ENCODE assay signal across 8 cellular contexts in genomic region chr22:36237462-36238347, GRCh38. TPM values are rescaled to one million over a fixed set of nuclear protein-coding genes. Genes with fewer than 3 reads are reported as not detected.
DNase-seq lines count a peak whose midpoint lies in the region; ATAC-seq and TF ChIP-seq lines count a peak whose summit lies in the region.

No MANE protein-coding gene starts in this region.

- TF ChIP-seq CTCF in foreskin keratinocyte (conservative IDR thresholded peaks at IDR 0.05) = no peak

- H3K27me3 Mint-ChIP-seq in activated naive CD4-positive, alpha-beta T cell treated with anti-CD3 and anti-CD28 coated beads, Interleukin-2, amount 50 U/mL, for 24 hours = no peaks in the 10 kb centered on the region
- H3K27me3 Mint-ChIP-seq in stimulated activated naive B cell treated with anti-CD40 and anti-IgM and Interleukin-4, amounts not matched to agents 10 μg/mL and 1 μg/mL and 100 μg/mL, for 72 hours = no peaks in the 10 kb centered on the region

- no peaks in the 10 kb centered on the region for H3K4me1 ChIP-seq in foreskin keratinocyte

- peaks cover 58% of the 10 kb centered on the region for H3K4me1 Mint-ChIP-seq in activated naive CD4-positive, alpha-beta T cell treated with anti-CD3 and anti-CD28 coated beads, Interleukin-2, amount 50 U/mL, for 24 hours
- H3K4me1 Mint-ChIP-seq in stimulated activated naive B cell treated with anti-CD40 and anti-IgM and Interleukin-4, amounts not matched to agents 10 μg/mL and 1 μg/mL and 100 μg/mL, for 72 hours = peaks cover 47 to 70% of the 10 kb centered on the region in 2 donors

- peak overlapping the region; percentile 99 for H3K27ac Mint-ChIP-seq in activated naive CD4-positive, alpha-beta T cell treated with anti-CD3 and anti-CD28 coated beads, Interleukin-2, amount 50 U/mL, for 24 hours
- peak overlapping the region; percentile 98 for H3K27ac Mint-ChIP-seq in stimulated activated naive B cell treated with anti-CD40 and anti-IgM and Interleukin-4, amounts not matched to agents 10 μg/mL and 1 μg/mL and 100 μg/mL, for 72 hours

- H3K36me3 Mint-ChIP-seq in activated naive CD4-positive, alpha-beta T cell treated with anti-CD3 and anti-CD28 coated beads, Interleukin-2, amount 50 U/mL, for 24 hours = peaks cover 29% of the 10 kb centered on the region
- H3K36me3 Mint-ChIP-seq in stimulated activated naive B cell treated with anti-CD40 and anti-IgM and Interleukin-4, amounts not matched to agents 10 μg/mL and 1 μg/mL and 100 μg/mL, for 72 hours = peaks cover 34 to 53% of the 10 kb centered on the region in 2 donors

- no peaks in the 10 kb centered on the region for H3K27me3 ChIP-seq in foreskin keratinocyte

- peak overlapping the region; percentile 97 for H3K4me3 Mint-ChIP-seq in activated naive CD4-positive, alpha-beta T cell treated with anti-CD3 and anti-CD28 coated beads, Interleukin-2, amount 50 U/mL, for 24 hours
- peak overlapping the region; percentile 97 to 99 for H3K4me3 Mint-ChIP-seq in stimulated activated naive B cell treated with anti-CD40 and anti-IgM and Interleukin-4, amounts not matched to agents 10 μg/mL and 1 μg/mL and 100 μg/mL, for 72 hours

- no peak for ATAC-seq in stimulated activated naive B cell treated with anti-CD40 and anti-IgM and Interleukin-4, amounts not matched to agents 10 μg/mL and 1 μg/mL and 100 μg/mL, for 72 hours (replicated peaks)
- ATAC-seq in HG02981 (IDR thresholded peaks at IDR 0.05; ENCODE audit: unreplicated experiment) (no peak), GM19395 (IDR thresholded peaks at IDR 0.05; ENCODE audit: unreplicated experiment) (no peak), foreskin keratinocyte (no peak)

- H3K9me3 Mint-ChIP-seq in activated naive CD4-positive, alpha-beta T cell treated with anti-CD3 and anti-CD28 coated beads, Interleukin-2, amount 50 U/mL, for 24 hours = peaks cover 2% of the 10 kb centered on the region
- H3K9me3 Mint-ChIP-seq in stimulated activated naive B cell treated with anti-CD40 and anti-IgM and Interleukin-4, amounts not matched to agents 10 μg/mL and 1 μg/mL and 100 μg/mL, for 72 hours = peaks cover 2 to 8% of the 10 kb centered on the region in 2 donors

- DNase-seq in activated naive CD4-positive, alpha-beta T cell treated with Interleukin-2 at 50 U/mL for 16 hours = peak; percentile 26
- DNase-seq in activated naive CD4-positive, alpha-beta T cell (lab: John Stamatoyannopoulos, UW) = no peak
- DNase-seq in iris pigment epithelial cell (ENCODE audit: low read depth) (peak; percentile 53), foreskin keratinocyte (no peak)
- DNase-seq in stimulated activated naive B cell treated with anti-CD40 and anti-IgM and Interleukin-4, amounts not matched to agents 10 μg/mL and 1 μg/mL and 100 μg/mL, for 72 hours = no peak

- no peak overlapping the region for H3K27ac ChIP-seq in foreskin keratinocyte

RNA-seq across cellular contexts. Expression of gene APOL2, which starts 1.6 kb away (rescaled TPM):
- 14.7 TPM in 2 replicates for total RNA-seq in foreskin keratinocyte
- polyA plus RNA-seq in foreskin keratinocyte = 10.0 and 10.6 TPM in 2 replicates

RNA-seq across cellular contexts. Expression of gene APOL1, which starts 15.2 kb away (rescaled TPM):
- total RNA-seq in foreskin keratinocyte = 1.3 and 1.8 TPM in 2 replicates
- polyA plus RNA-seq in foreskin keratinocyte = 1.2 and 2.2 TPM in 2 replicates

RNA-seq across cellular contexts. Expression of gene APOL4, which starts 36.1 kb away (rescaled TPM):
- not detected in 2 replicates for total RNA-seq in foreskin keratinocyte
- not detected in 2 replicates for polyA plus RNA-seq in foreskin keratinocyte

Comparison
In these comparisons a context has a peak if more than half of its experiments do, and no peak if none do; other contexts are left out.
1. DNase-seq: peak in activated naive CD4-positive, alpha-beta T cell treated with Interleukin-2 at 50 U/mL for 16 hours (single experiment) and iris pigment epithelial cell (single experiment); none in activated naive CD4-positive, alpha-beta T cell (0 of 4), stimulated activated naive B cell treated with anti-CD40 and anti-IgM and Interleukin-4, amounts not matched to agents 10 μg/mL and 1 μg/mL and 100 μg/mL, for 72 hours (single experiment) and foreskin keratinocyte (0 of 2).